In genomic region chr6:105178636-105179035, GRCh38 we compare ENCODE assay signal across 13 cellular contexts. TPM values are rescaled to one million over a fixed set of nuclear protein-coding genes. Genes with fewer than 3 reads are reported as not detected.
DNase-seq lines count a peak whose midpoint lies in the region; ATAC-seq, FAIRE-seq and TF ChIP-seq lines count a peak whose summit lies in the region.
"Had no signal": no experiment of that assay in that cellular context is flagged by ENCODE, and none has a peak within 500 bp of the region (broad histone marks: within the 10 kb centered on the region; RNA-seq: fewer than 3 reads in every experiment).

No MANE protein-coding gene starts in this region.

- H3K36me3 Mint-ChIP-seq in osteocyte (ENCODE audit: unreplicated experiment), result no peaks in the 10 kb centered on the region
- no peaks in the 10 kb centered on the region for H3K36me3 Mint-ChIP-seq in naive thymus-derived CD4-positive, alpha-beta T cell
- H3K36me3 Mint-ChIP-seq: memory B cell had no signal

- no peaks in the 10 kb centered on the region for H3K27me3 ChIP-seq in RWPE2 (ENCODE audit: insufficient read depth, poor library complexity, severe bottlenecking)
- H3K27me3 ChIP-seq in small intestine (ENCODE audit: control insufficient read depth in 2 of 2, insufficient read depth in 2 of 2, low read length in 2 of 2), result peaks cover 4 to 14% of the 10 kb centered on the region in 2 donors
- H3K27me3 ChIP-seq in naive thymus-derived CD4-positive, alpha-beta T cell (ENCODE audit: control insufficient read depth in 2 of 2, insufficient read depth in 2 of 2, low read length in 2 of 2), result peaks cover 0 to 7% of the 10 kb centered on the region in 2 donors

- no peaks in the 10 kb centered on the region for H3K9me3 Mint-ChIP-seq in osteocyte (ENCODE audit: unreplicated experiment)
- peaks cover 0 to 5% (median 0%) of the 10 kb centered on the region in 11 donors for H3K9me3 Mint-ChIP-seq in naive thymus-derived CD4-positive, alpha-beta T cell
- H3K9me3 Mint-ChIP-seq: activated naive CD8-positive, alpha-beta T cell treated with anti-CD3 and anti-CD28 coated beads, Interleukin-2, amount 50 U/mL, for 24 hours; memory B cell had no signal

- intact Hi-C loops in posterior vena cava (cut with DNase I), result no loop called here
- intact Hi-C loops in naive thymus-derived CD4-positive, alpha-beta T cell (cut with micrococcal nuclease), result loop anchor here in 1 of 2 donors (5.0 kb wide), 1 partner anchor 224 kb away; the partner anchor contains the start of gene PREP

- WGBS in small intestine, 3 donors, result 60 to 66% (median 65%) methylated on average over 5 of the region's 5 CpGs

- peak overlapping the region; percentile 40 for H3K4me3 ChIP-seq in RWPE2 (ENCODE audit: severe bottlenecking)
- H3K4me3 ChIP-seq in small intestine (ENCODE audit: low read depth in 1 of 2, low read length in 2 of 2), result no peak overlapping the region
- no peak overlapping the region for H3K4me3 ChIP-seq in naive thymus-derived CD4-positive, alpha-beta T cell (ENCODE audit: low read length)

- CTCF ChIA-PET in naive thymus-derived CD4-positive, alpha-beta T cell (lab: Charles Lee), result no interaction called here

- H3K4me3 Mint-ChIP-seq in osteocyte (ENCODE audit: unreplicated experiment), result peak overlapping the region; percentile 67
- H3K4me3 Mint-ChIP-seq in naive thymus-derived CD4-positive, alpha-beta T cell, result peak overlapping the region in 2 of 10 donors; percentile 17 to 57
- H3K4me3 Mint-ChIP-seq: activated naive CD8-positive, alpha-beta T cell treated with anti-CD3 and anti-CD28 coated beads, Interleukin-2, amount 50 U/mL, for 24 hours had no signal

- H3K9me3 ChIP-seq in ES-I3 (ENCODE audit: control insufficient read depth, insufficient read depth, low read length) (no peaks in the 10 kb centered on the region), RWPE2 (ENCODE audit: severe bottlenecking) (no peaks in the 10 kb centered on the region), small intestine (ENCODE audit: control insufficient read depth, low read depth) (no peaks in the 10 kb centered on the region)
- no peaks in the 10 kb centered on the region for H3K9me3 ChIP-seq in naive thymus-derived CD4-positive, alpha-beta T cell (ENCODE audit: control insufficient read depth in 2 of 3, low read length in 3 of 3)

- H3K27me3 Mint-ChIP-seq in osteocyte (ENCODE audit: unreplicated experiment), result no peaks in the 10 kb centered on the region
- peaks cover 52 to 69% (median 60%) of the 10 kb centered on the region in 5 donors for H3K27me3 Mint-ChIP-seq in naive thymus-derived CD4-positive, alpha-beta T cell

- POLR2A ChIA-PET in naive thymus-derived CD4-positive, alpha-beta T cell (lab: Charles Lee), result no interaction called here

- H3K36me3 ChIP-seq in ES-I3 (ENCODE audit: insufficient read depth, low read length), result no peaks in the 10 kb centered on the region
- H3K36me3 ChIP-seq in RWPE2 (ENCODE audit: low read depth), result no peaks in the 10 kb centered on the region
- H3K36me3 ChIP-seq in small intestine (ENCODE audit: control insufficient read depth in 2 of 2, insufficient read depth in 2 of 2, low read length in 2 of 2), result no peaks in the 10 kb centered on the region
- no peaks in the 10 kb centered on the region for H3K36me3 ChIP-seq in naive thymus-derived CD4-positive, alpha-beta T cell (ENCODE audit: control insufficient read depth in 2 of 3, insufficient read depth in 3 of 3, low read length in 3 of 3)

- DNase-seq in RWPE2 (ENCODE audit: low spot score), result no peak
- DNase-seq in epithelial cell of prostate (ENCODE audit: low read depth, low spot score), result no peak
- no peak for DNase-seq in osteocyte (ENCODE audit: extremely low spot score, unreplicated experiment)
- no peak for DNase-seq in small intestine
- DNase-seq in posterior vena cava (ENCODE audit: low spot score), result no peak
- DNase-seq in NCI-H2227 (lab: John Stamatoyannopoulos, UW; ENCODE audit: unreplicated experiment), result no peak
- DNase-seq in naive thymus-derived CD4-positive, alpha-beta T cell, result no peak
- DNase-seq: effector CD4-positive, alpha-beta T cell had no signal

- H3K27ac ChIP-seq in RWPE2 (ENCODE audit: poor library complexity, severe bottlenecking) (peak overlapping the region; percentile 75), epithelial cell of prostate (peak overlapping the region; percentile 82), small intestine (ENCODE audit: low read depth in 1 of 2, low read length in 1 of 2) (no peak overlapping the region)
- no peak overlapping the region for H3K27ac ChIP-seq in naive thymus-derived CD4-positive, alpha-beta T cell (ENCODE audit: low read depth, low read length)
- H3K27ac ChIP-seq: KMS-11 had no signal

- FAIRE-seq in small intestine (lab: Jason Lieb, UNC), result no peak

- H3K4me1 Mint-ChIP-seq in osteocyte (ENCODE audit: unreplicated experiment), result peaks cover 22% of the 10 kb centered on the region
- peaks cover 0 to 15% (median 8%) of the 10 kb centered on the region in 7 donors for H3K4me1 Mint-ChIP-seq in naive thymus-derived CD4-positive, alpha-beta T cell

- H3K4me1 ChIP-seq in ES-I3 (ENCODE audit: insufficient read depth, low read length) (peaks cover 21% of the 10 kb centered on the region), RWPE2 (ENCODE audit: insufficient read depth, poor library complexity, severe bottlenecking) (peaks cover 30% of the 10 kb centered on the region), small intestine (ENCODE audit: control insufficient read depth in 2 of 2, insufficient read depth in 1 of 2, low read depth in 1 of 2, low read length in 1 of 2) (no peaks in the 10 kb centered on the region)
- no peaks in the 10 kb centered on the region for H3K4me1 ChIP-seq in naive thymus-derived CD4-positive, alpha-beta T cell (ENCODE audit: control insufficient read depth in 2 of 2, insufficient read depth in 2 of 2, low read length in 2 of 2)

- peak overlapping the region; percentile 82; the same call in 1 of the 2 replicates for H3K9ac ChIP-seq in ES-I3 (ENCODE audit: low read depth, low read length)
- H3K9ac ChIP-seq: KMS-11 had no signal

- ATAC-seq in RWPE2 (ENCODE audit: low read depth), result no peak
- ATAC-seq in naive thymus-derived CD4-positive, alpha-beta T cell, result no peak
- ATAC-seq: activated CD4-positive, CD25-positive, alpha-beta regulatory T cell treated with anti-CD3 and anti-CD28 coated beads, Interleukin-2, amount 50 U/mL, for 24 hours had no signal

- no peak for TF ChIP-seq CTCF in RWPE2 (IDR thresholded peaks at IDR 0.05; ENCODE audit: poor library complexity, severe bottlenecking)
- TF ChIP-seq CTCF in osteocyte (IDR thresholded peaks at IDR 0.05), result no peak

- H3K27ac Mint-ChIP-seq in osteocyte (ENCODE audit: unreplicated experiment), result peak overlapping the region; percentile 63
- H3K27ac Mint-ChIP-seq in naive thymus-derived CD4-positive, alpha-beta T cell, result no peak overlapping the region
- H3K27ac Mint-ChIP-seq: activated naive CD8-positive, alpha-beta T cell treated with anti-CD3 and anti-CD28 coated beads, Interleukin-2, amount 50 U/mL, for 24 hours; memory B cell had no signal

RNA-seq across cellular contexts. Expression of gene POPDC3, which starts 1.2 kb away (rescaled TPM):
- total RNA-seq in osteocyte (1.6 and 2.1 TPM in 2 replicates), posterior vena cava (not detected)
- under 1 TPM in 2 of 3 donors, not detected in 1; 0.24 to 0.54 TPM for polyA plus RNA-seq in small intestine
- total RNA-seq in naive thymus-derived CD4-positive, alpha-beta T cell, result not detected
- polyA plus RNA-seq in naive thymus-derived CD4-positive, alpha-beta T cell, result not detected

Comparison
In these comparisons a context has a peak if more than half of its experiments do, and no peak if none do; other contexts are left out.
1. H3K27ac ChIP-seq: peak in RWPE2 (single experiment) and epithelial cell of prostate (single experiment); none in small intestine (0 of 2) and naive thymus-derived CD4-positive, alpha-beta T cell (single experiment).